Comparison of ENCODE assay signal across 9 cellular contexts in the genomic region with DNA sequence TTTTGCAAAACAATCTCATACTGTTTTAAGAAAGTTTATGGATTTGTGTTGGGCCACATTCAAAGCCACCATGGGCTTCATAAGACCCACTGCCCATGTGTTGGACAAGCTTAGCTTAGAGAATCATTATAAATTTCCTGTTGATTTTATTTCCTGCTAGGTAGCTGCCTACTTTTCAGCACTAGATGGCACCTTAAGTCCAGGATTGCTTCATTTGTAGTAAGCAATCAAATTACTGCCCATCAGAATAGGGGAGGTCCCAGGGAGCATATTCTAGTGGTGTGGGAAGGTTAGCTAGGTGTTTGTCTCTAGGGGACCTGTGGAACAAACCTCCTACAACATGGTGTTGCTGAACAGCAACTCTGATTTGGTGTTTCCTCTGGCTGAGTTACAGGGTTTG. TPM values are rescaled to one million over a fixed set of nuclear protein-coding genes. Genes with fewer than 3 reads are reported as not detected.
DNase-seq lines count a peak whose midpoint lies in the region; TF ChIP-seq lines count a peak whose summit lies in the region.
"Had no signal": no experiment of that assay in that cellular context is flagged by ENCODE, and none has a peak within 500 bp of the region (broad histone marks: within the 10 kb centered on the region; RNA-seq: fewer than 3 reads in every experiment).

No MANE protein-coding gene starts in this region.

- TF ChIP-seq CTCF in endodermal cell (conservative IDR thresholded peaks at IDR 0.05) = peak; percentile 80
- TF ChIP-seq CTCF in tibial artery (IDR thresholded peaks at IDR 0.05) = peak; percentile 21 to 29
- peak in 2 of 4 experiments; percentile 33 to 37 for TF ChIP-seq CTCF in prostate gland (IDR thresholded peaks at IDR 0.05)
- no peak for TF ChIP-seq CTCF in sigmoid colon (IDR thresholded peaks at IDR 0.05)
- no peak for TF ChIP-seq CTCF in colonic mucosa (IDR thresholded peaks at IDR 0.05)

- H3K27me3 ChIP-seq in endodermal cell (ENCODE audit: control insufficient read depth, insufficient read depth, low read length, poor library complexity, severe bottlenecking) (no peaks in the 10 kb centered on the region), tibial artery (peaks cover 0 to 3% of the 10 kb centered on the region in 2 donors), prostate gland (replicated peaks; ENCODE audit: insufficient read depth) (peaks cover 2% of the 10 kb centered on the region), sigmoid colon (no peaks in the 10 kb centered on the region), colonic mucosa (no peaks in the 10 kb centered on the region)

- H3K9me3 Mint-ChIP-seq in endodermal cell = peaks cover 4% of the 10 kb centered on the region

- no peak overlapping the region for H3K27ac Mint-ChIP-seq in endodermal cell
- H3K27ac Mint-ChIP-seq: mesothelial cell of epicardium had no signal

- no peak for TF ChIP-seq POLR2A in prostate gland (IDR thresholded peaks at IDR 0.05)
- TF ChIP-seq POLR2A in sigmoid colon (IDR thresholded peaks at IDR 0.05) = no peak

- H3K27ac ChIP-seq in endodermal cell (ENCODE audit: low read depth, low read length) = no peak overlapping the region
- no peak overlapping the region for H3K27ac ChIP-seq in tibial artery
- no peak overlapping the region for H3K27ac ChIP-seq in prostate gland
- no peak overlapping the region for H3K27ac ChIP-seq in sigmoid colon
- H3K27ac ChIP-seq in colonic mucosa = no peak overlapping the region

- no peaks in the 10 kb centered on the region for H3K36me3 Mint-ChIP-seq in endodermal cell (ENCODE audit: low read depth)
- H3K36me3 Mint-ChIP-seq: mesothelial cell of epicardium had no signal

- intact Hi-C loops in tibial artery (cut with DNase I; ENCODE audit: low total_unique reads) (no loop called here), prostate gland (cut with DNase I) (no loop called here), sigmoid colon (cut with DNase I) (no loop called here), colonic mucosa (cut with DNase I) (no loop called here)

- no peak overlapping the region for H3K9ac ChIP-seq in endodermal cell (ENCODE audit: extremely low read depth, low read length, poor library complexity, severe bottlenecking)
- H3K9ac ChIP-seq in colonic mucosa (ENCODE audit: low read depth in 2 of 2, low read length in 2 of 2) = no peak overlapping the region

- H3K27me3 Mint-ChIP-seq in endodermal cell (ENCODE audit: insufficient read depth) = peaks cover 13% of the 10 kb centered on the region

- no peak overlapping the region for H3K4me3 Mint-ChIP-seq in endodermal cell
- H3K4me3 Mint-ChIP-seq: mesothelial cell of epicardium had no signal

- no peak overlapping the region for H3K4me3 ChIP-seq in endodermal cell (ENCODE audit: low read length)
- H3K4me3 ChIP-seq in tibial artery = no peak overlapping the region
- no peak overlapping the region for H3K4me3 ChIP-seq in prostate gland
- H3K4me3 ChIP-seq in sigmoid colon = no peak overlapping the region
- H3K4me3 ChIP-seq in colonic mucosa = no peak overlapping the region

- H3K9me3 ChIP-seq in endodermal cell (ENCODE audit: control insufficient read depth, low read length) (peaks cover 6% of the 10 kb centered on the region), tibial artery (no peaks in the 10 kb centered on the region), prostate gland (no peaks in the 10 kb centered on the region), sigmoid colon (peaks cover 0 to 2% (median under 1%) of the 10 kb centered on the region in 4 donors), colonic mucosa (no peaks in the 10 kb centered on the region)

- TF ChIP-seq EP300 in sigmoid colon (IDR thresholded peaks at IDR 0.05) = no peak

- H3K36me3 ChIP-seq in endodermal cell (ENCODE audit: control insufficient read depth, insufficient read depth, low read length) = no peaks in the 10 kb centered on the region
- no peaks in the 10 kb centered on the region for H3K36me3 ChIP-seq in tibial artery
- H3K36me3 ChIP-seq in prostate gland = no peaks in the 10 kb centered on the region
- no peaks in the 10 kb centered on the region for H3K36me3 ChIP-seq in sigmoid colon
- H3K36me3 ChIP-seq in colonic mucosa = no peaks in the 10 kb centered on the region

- H3K4me1 ChIP-seq in endodermal cell (ENCODE audit: control insufficient read depth, insufficient read depth, low read length) (no peaks in the 10 kb centered on the region), tibial artery (no peaks in the 10 kb centered on the region), prostate gland (replicated peaks) (no peaks in the 10 kb centered on the region), sigmoid colon (no peaks in the 10 kb centered on the region), colonic mucosa (no peaks in the 10 kb centered on the region)

- DNase-seq in SIG-M5 treated with dmso at 0.1 percent for 504 hours (lab: John Stamatoyannopoulos, UW; ENCODE audit: unreplicated experiment) = peak; percentile 36
- DNase-seq in SIG-M5 (lab: John Stamatoyannopoulos, UW) = no peak
- peak; percentile 7 for DNase-seq in NCI-H446 treated with DMSO at 0.1 percent for 48 hours (lab: John Stamatoyannopoulos, UW)
- no peak for DNase-seq in endodermal cell
- no peak for DNase-seq in tibial artery
- no peak for DNase-seq in prostate gland (ENCODE audit: low spot score)
- no peak for DNase-seq in sigmoid colon
- no peak for DNase-seq in colonic mucosa

- H3K4me1 Mint-ChIP-seq in endodermal cell = no peaks in the 10 kb centered on the region
- H3K4me1 Mint-ChIP-seq: mesothelial cell of epicardium had no signal

RNA-seq across cellular contexts. Expression of a gene that starts 11.0 kb away (rescaled TPM):
- not detected for total RNA-seq in endodermal cell
- polyA plus RNA-seq in endodermal cell (2013, experiment 1 of 2) = not detected
- polyA plus RNA-seq in endodermal cell (2013, experiment 2 of 2) = not detected
- total RNA-seq in prostate gland = 1 to 10 TPM in 1 of 2 donors, not detected in 1; 5.9 TPM
- under 1 TPM in 1 of 4 donors, not detected in 3; 0.33 TPM for total RNA-seq in sigmoid colon
- not detected for polyA plus RNA-seq in sigmoid colon
- total RNA-seq in colonic mucosa = not detected
- total RNA-seq: mesothelial cell of epicardium had no signal

RNA-seq across cellular contexts. Expression of a gene that starts 34.4 kb away (rescaled TPM):
- total RNA-seq in endodermal cell (not detected), prostate gland (1 to 10 TPM in 1 of 2 donors, not detected in 1; 5.2 TPM), sigmoid colon (not detected), colonic mucosa (not detected)
- polyA plus RNA-seq in endodermal cell (2013, experiment 1 of 2) = not detected
- not detected for polyA plus RNA-seq in endodermal cell (2013, experiment 2 of 2)
- not detected for polyA plus RNA-seq in sigmoid colon
- total RNA-seq: mesothelial cell of epicardium had no signal

Comparison
In these comparisons a context has a peak if more than half of its experiments do, and no peak if none do; other contexts are left out.
1. DNase-seq: peak in SIG-M5 treated with dmso at 0.1 percent for 504 hours (single experiment) and NCI-H446 treated with DMSO at 0.1 percent for 48 hours (single experiment); none in SIG-M5 (single experiment), endodermal cell (single experiment), tibial artery (0 of 2), prostate gland (single experiment), sigmoid colon (single experiment) and colonic mucosa (single experiment).
2. CTCF ChIP-seq: peak in endodermal cell (single experiment) and tibial artery (2 of 2); none in sigmoid colon (0 of 4) and colonic mucosa (single experiment).